ENCODE assay signal across 8 cellular contexts in genomic region chr17:77127735-77128361, GRCh38. TPM values are rescaled to one million over a fixed set of nuclear protein-coding genes. Genes with fewer than 3 reads are reported as not detected.
DNase-seq lines count a peak whose midpoint lies in the region; ATAC-seq and TF ChIP-seq lines count a peak whose summit lies in the region.

No MANE protein-coding gene starts in this region.

- H3K4me3 ChIP-seq in CD8-positive, alpha-beta memory T cell (ENCODE audit: low read length): peak overlapping the region; percentile 17
- no peak overlapping the region for H3K4me3 ChIP-seq in colonic mucosa
- H3K4me3 ChIP-seq in trophoblast cell (ENCODE audit: low read depth, low read length): no peak overlapping the region
- no peak overlapping the region for H3K4me3 ChIP-seq in thyroid gland (replicated peaks in 1 of 3)

- H3K9ac ChIP-seq in colonic mucosa (ENCODE audit: low read depth in 2 of 2, low read length in 2 of 2): peak overlapping the region; percentile 16 to 44
- H3K9ac ChIP-seq in trophoblast cell (ENCODE audit: low read length): no peak overlapping the region

- H3K27ac ChIP-seq in CD8-positive, alpha-beta memory T cell (ENCODE audit: low read depth, low read length): peak overlapping the region; percentile 43
- peak overlapping the region; percentile 40 for H3K27ac ChIP-seq in colonic mucosa
- no peak overlapping the region for H3K27ac ChIP-seq in trophoblast cell (ENCODE audit: low read depth, low read length)
- H3K27ac ChIP-seq in thyroid gland: peak overlapping the region; percentile 44 to 74 (median 49)

- H2AFZ ChIP-seq in trophoblast cell (ENCODE audit: insufficient read depth, low read length, poor library complexity): no peak overlapping the region

- no peak overlapping the region for H3K14ac ChIP-seq in trophoblast cell (ENCODE audit: low read length)

- H3K79me2 ChIP-seq in trophoblast cell (ENCODE audit: control insufficient read depth, insufficient read depth, low read length, poor library complexity): no peaks in the 10 kb centered on the region

- H3K4me1 Mint-ChIP-seq in CD8-positive, alpha-beta memory T cell: peaks cover 8 to 18% (median 14%) of the 10 kb centered on the region in 3 donors

- POLR2A ChIA-PET in CD8-positive, alpha-beta memory T cell (lab: Charles Lee): interaction anchor here (1.0 to 1.9 kb wide), 2 partner anchors 12 to 830 kb away, joined by 3 to 11 read pairs; partner anchors contain the start of genes SEC14L1 and TNRC6C

- no peaks in the 10 kb centered on the region for H3K36me3 ChIP-seq in CD8-positive, alpha-beta memory T cell (ENCODE audit: insufficient read depth, low read length)
- H3K36me3 ChIP-seq in colonic mucosa (no peaks in the 10 kb centered on the region), trophoblast cell (ENCODE audit: control insufficient read depth in 1 of 2, insufficient read depth in 2 of 2, low read length in 2 of 2) (no peaks in the 10 kb centered on the region), thyroid gland (no peaks in the 10 kb centered on the region)

- no peaks in the 10 kb centered on the region for H3K27me3 ChIP-seq in CD8-positive, alpha-beta memory T cell (ENCODE audit: insufficient read depth, low read length, poor library complexity, severe bottlenecking)
- H3K27me3 ChIP-seq in colonic mucosa (no peaks in the 10 kb centered on the region), trophoblast cell (ENCODE audit: insufficient read depth, low read length) (no peaks in the 10 kb centered on the region), thyroid gland (no peaks in the 10 kb centered on the region)

- H3K23ac ChIP-seq in trophoblast cell (ENCODE audit: low read length): no peak overlapping the region

- H3K9me3 ChIP-seq in CD8-positive, alpha-beta memory T cell (ENCODE audit: low read length): no peaks in the 10 kb centered on the region
- H3K9me3 ChIP-seq in colonic mucosa (no peaks in the 10 kb centered on the region), trophoblast cell (ENCODE audit: insufficient read depth, low read depth, low read length) (no peaks in the 10 kb centered on the region), thyroid gland (no peaks in the 10 kb centered on the region)

- H3K27ac Mint-ChIP-seq in CD8-positive, alpha-beta memory T cell: peak overlapping the region; percentile 84 to 97 (median 90)

- peak overlapping the region; percentile 52 for H2BK12ac ChIP-seq in trophoblast cell (ENCODE audit: low read length)

- TF ChIP-seq CTCF in colonic mucosa (IDR thresholded peaks at IDR 0.05): no peak
- no peak for TF ChIP-seq CTCF in thyroid gland (IDR thresholded peaks at IDR 0.05)

- CTCF ChIA-PET in CD8-positive, alpha-beta memory T cell (lab: Charles Lee): interaction anchor here (0.9 to 1.4 kb wide), 3 partner anchors 12 to 32 kb away, joined by 3 to 4 read pairs (median 3); no protein-coding TSS in a partner anchor

- H3K4me3 Mint-ChIP-seq in CD8-positive, alpha-beta memory T cell: peak overlapping the region; percentile 29 to 78 (median 72)

- H3K4me1 ChIP-seq in CD8-positive, alpha-beta memory T cell (ENCODE audit: insufficient read depth, low read length): peaks cover 17% of the 10 kb centered on the region
- H3K4me1 ChIP-seq in colonic mucosa: no peaks in the 10 kb centered on the region
- H3K4me1 ChIP-seq in trophoblast cell (ENCODE audit: control insufficient read depth in 1 of 2, insufficient read depth in 2 of 2, low read length in 2 of 2): peaks cover 8 to 11% of the 10 kb centered on the region in 2 experiments
- peaks cover 0 to 22% of the 10 kb centered on the region in 2 donors for H3K4me1 ChIP-seq in thyroid gland

- H3K18ac ChIP-seq in trophoblast cell (ENCODE audit: low read length): no peak overlapping the region

- H3K4me2 ChIP-seq in trophoblast cell (ENCODE audit: low read length): no peak overlapping the region

- H4K91ac ChIP-seq in trophoblast cell (ENCODE audit: low read depth, low read length): no peak overlapping the region

- TF ChIP-seq POLR2A in thyroid gland (IDR thresholded peaks at IDR 0.05): no peak

- H4K12ac ChIP-seq in trophoblast cell (ENCODE audit: low read depth, low read length): no peak overlapping the region

- H3K9me3 Mint-ChIP-seq in CD8-positive, alpha-beta memory T cell: no peaks in the 10 kb centered on the region

- no peak for ATAC-seq in GM21367 (IDR thresholded peaks at IDR 0.05; ENCODE audit: unreplicated experiment)

- H3K27me3 Mint-ChIP-seq in CD8-positive, alpha-beta memory T cell: no peaks in the 10 kb centered on the region

- no CpG with 5 or more reads among the region's 18 CpGs for WGBS in trophoblast cell (ENCODE audit: extremely low coverage, insufficient coverage, insufficient read length)
- WGBS in thyroid gland, 2 donors: 72 to 83% methylated on average over 18 of the region's 18 CpGs

- H2AK5ac ChIP-seq in trophoblast cell (ENCODE audit: low read length): no peak overlapping the region

- no peak overlapping the region for H2BK120ac ChIP-seq in trophoblast cell (ENCODE audit: insufficient read depth, low read length, poor library complexity)

- H3K4ac ChIP-seq in trophoblast cell (ENCODE audit: low read depth, low read length): no peak overlapping the region

- peaks cover 12% of the 10 kb centered on the region for H3K79me1 ChIP-seq in trophoblast cell (ENCODE audit: low read length)

- intact Hi-C loops in colonic mucosa (cut with DNase I): no loop called here
- intact Hi-C loops in thyroid gland (cut with DNase I): no loop called here

- H3K36me3 Mint-ChIP-seq in CD8-positive, alpha-beta memory T cell: no peaks in the 10 kb centered on the region

- H4K8ac ChIP-seq in trophoblast cell (ENCODE audit: low read depth, low read length): no peak overlapping the region

- DNase-seq in CD8-positive, alpha-beta memory T cell: peak; percentile 44 to 90 (median 76)
- DNase-seq in activated CD4-positive, alpha-beta T cell treated with anti-CD3 and anti-CD28 coated beads, Interleukin-2, amount 50 U/mL, for 24 hours (ENCODE audit: low read depth in 1 of 2, low spot score in 1 of 2): peak; percentile 18 to 53
- DNase-seq in colonic mucosa (peak; percentile 66), trophoblast cell (no peak), thyroid gland (peak in 1 of 2 donors; percentile 31), AG20443 (ENCODE audit: low spot score) (no peak), epidermal melanocyte (ENCODE audit: insufficient read length, low spot score) (no peak)

- no peak overlapping the region for H2BK5ac ChIP-seq in trophoblast cell (ENCODE audit: low read depth, low read length, poor library complexity)

RNA-seq across cellular contexts. Expression of gene SEC14L1, which starts 12.9 kb away (rescaled TPM):
- total RNA-seq in CD8-positive, alpha-beta memory T cell: 10 to 100 TPM; 73.3 to 75.6 TPM
- polyA plus RNA-seq in CD8-positive, alpha-beta memory T cell: 9.5 TPM
- total RNA-seq in colonic mucosa: 10 to 100 TPM; 31.0 to 38.8 TPM
- 71.4 and 71.6 TPM in 2 replicates for polyA plus RNA-seq in trophoblast cell (2013)
- 100 to 1,000 TPM in 2 of 4 donors, 10 to 100 TPM in 2; 57.6 to 287 (median 102) TPM for total RNA-seq in thyroid gland

Comparison
In these comparisons a context has a peak if more than half of its experiments do, and no peak if none do; other contexts are left out.
1. DNase-seq: peak in CD8-positive, alpha-beta memory T cell (5 of 5), activated CD4-positive, alpha-beta T cell treated with anti-CD3 and anti-CD28 coated beads, Interleukin-2, amount 50 U/mL, for 24 hours (2 of 2) and colonic mucosa (single experiment); none in trophoblast cell (0 of 2), AG20443 (single experiment) and epidermal melanocyte (single experiment).